9 cellular contexts compared by ENCODE assay signal in genomic region chr1:108704501-108704900, GRCh38. TPM values are rescaled to one million over a fixed set of nuclear protein-coding genes. Genes with fewer than 3 reads are reported as not detected.
DNase-seq lines count a peak whose midpoint lies in the region; ATAC-seq, FAIRE-seq and TF ChIP-seq lines count a peak whose summit lies in the region.
"Had no signal": no experiment of that assay in that cellular context is flagged by ENCODE, and none has a peak within 500 bp of the region (broad histone marks: within the 10 kb centered on the region; RNA-seq: fewer than 3 reads in every experiment).

No MANE protein-coding gene starts in this region.

- H2BK15ac ChIP-seq in IMR-90 (ENCODE audit: low read depth, low read length) = no peak overlapping the region

- whole genome bisulfite sequencing in IMR-90 (ENCODE audit: extremely low coverage in 2 of 2, insufficient read length in 1 of 2), 2 experiments = no CpG with 5 or more reads among the region's 2 CpGs

- in situ Hi-C loops in IMR-90 (cut with MboI; ENCODE audit: low sequenced_read_pairs) = no loop called here
- in situ Hi-C loops in GM13976 (cut with MboI; ENCODE audit: low sequenced_read_pairs, unreplicated experiment) = no loop called here

- H3K14ac ChIP-seq in IMR-90 (replicated peaks; ENCODE audit: low read depth, low read length) = no peak overlapping the region

- H3K27me3 ChIP-seq in CD4-positive, alpha-beta T cell (ENCODE audit: control insufficient read depth, insufficient read depth, low read length) = no peaks in the 10 kb centered on the region
- H3K27me3 ChIP-seq in IMR-90 (ENCODE audit: control insufficient read depth, insufficient read depth, low read length) = no peaks in the 10 kb centered on the region
- no peaks in the 10 kb centered on the region for H3K27me3 ChIP-seq in astrocyte (ENCODE audit: insufficient read depth, low read length)
- no peaks in the 10 kb centered on the region for H3K27me3 ChIP-seq in keratinocyte (ENCODE audit: control insufficient read depth, extremely low read depth, insufficient read depth, low read length)

- H3K4me3 ChIP-seq in IMR-90 (ENCODE audit: insufficient read depth, low read depth, low read length) (no peak overlapping the region), astrocyte (ENCODE audit: insufficient read depth, low read depth, low read length) (no peak overlapping the region), keratinocyte (ENCODE audit: control insufficient read depth in 2 of 3, extremely low read depth in 1 of 3, insufficient read depth in 2 of 3, low read depth in 1 of 3, low read length in 3 of 3) (no peak overlapping the region)

- CTCF ChIA-PET in CD4-positive, alpha-beta T cell (lab: Charles Lee) = interaction anchor here (0.9 to 1.7 kb wide), 2 partner anchors 12 to 19 kb away, joined by 3 to 6 read pairs; partner anchors contain the start of gene PRPF38B
- CTCF ChIA-PET in IMR-90 (lab: Yijun Ruan, JAX) = interaction anchor here (0.5 to 1.7 kb wide), 5 partner anchors 13 to 87 kb away, joined by 3 to 4 read pairs (median 3); no protein-coding TSS in a partner anchor

- no peak overlapping the region for H3K4ac ChIP-seq in IMR-90 (ENCODE audit: low read depth, low read length)

- H3K56ac ChIP-seq in IMR-90 (ENCODE audit: extremely low read depth, insufficient read depth, low read length) = no peak overlapping the region

- ATAC-seq in CD4-positive, alpha-beta T cell (ENCODE audit: poor library complexity) = no peak
- ATAC-seq in IMR-90 (ENCODE audit: low read depth) = peak; percentile 87
- no peak for ATAC-seq in GM21447 (IDR thresholded peaks at IDR 0.05; ENCODE audit: unreplicated experiment)
- ATAC-seq in HG02885 (IDR thresholded peaks at IDR 0.05; ENCODE audit: poor library complexity, unreplicated experiment) = no peak
- no peak for ATAC-seq in HG02588 (IDR thresholded peaks at IDR 0.05; ENCODE audit: unreplicated experiment)

- no peaks in the 10 kb centered on the region for H3K9me3 Mint-ChIP-seq in CD4-positive, alpha-beta T cell
- peaks cover 2% of the 10 kb centered on the region for H3K9me3 Mint-ChIP-seq in astrocyte (ENCODE audit: unreplicated experiment)

- H2BK5ac ChIP-seq in IMR-90 (ENCODE audit: low read depth, low read length, poor library complexity, severe bottlenecking) = peak overlapping the region; percentile 2

- H3K18ac ChIP-seq in IMR-90 (ENCODE audit: low read depth, low read length) = no peak overlapping the region

- peak overlapping the region; percentile 97 for H3K27ac Mint-ChIP-seq in CD4-positive, alpha-beta T cell
- peak overlapping the region; percentile 1 for H3K27ac Mint-ChIP-seq in astrocyte (ENCODE audit: unreplicated experiment)

- no peak for TF ChIP-seq CTCF in CD4-positive, alpha-beta T cell (IDR thresholded peaks at IDR 0.05)
- no peak for TF ChIP-seq CTCF in IMR-90 (conservative IDR thresholded peaks at IDR 0.05; ENCODE audit: low read depth, low read length)
- TF ChIP-seq CTCF in astrocyte (IDR thresholded peaks at IDR 0.05; ENCODE audit: insufficient read depth, low read depth, low read length) = no peak
- no peak for TF ChIP-seq CTCF in keratinocyte (optimal IDR thresholded peaks at IDR 0.05 in 1 of 3, IDR thresholded peaks at IDR 0.05 in 1 of 3, conservative IDR thresholded peaks at IDR 0.05 in 1 of 3; ENCODE audit: extremely low read depth in 1 of 3, insufficient read depth in 2 of 3, low read length in 3 of 3)
- no peak for TF ChIP-seq CTCF in GM13976 (IDR thresholded peaks at IDR 0.05; ENCODE audit: borderline replicate concordance, control extremely low read depth, extremely low read depth, insufficient read depth, missing control alignments)

- POLR2A ChIA-PET in CD4-positive, alpha-beta T cell (lab: Charles Lee) = interaction anchor here (0.6 to 9.7 kb wide), 8 partner anchors 11 to 670 kb away, joined by 3 to 160 read pairs (median 4); partner anchors contain the start of genes EEIG2, HENMT1 and PRPF38B
- POLR2A ChIA-PET in IMR-90 (lab: Charles Lee; ENCODE audit: unreplicated experiment) = interaction anchor here (0.6 to 0.9 kb wide), 2 partner anchors 16 to 113 kb away, joined by 3 to 8 read pairs; no protein-coding TSS in a partner anchor

- peaks cover 4% of the 10 kb centered on the region for H3K9me1 ChIP-seq in IMR-90 (ENCODE audit: insufficient read depth, low read length)
- no peaks in the 10 kb centered on the region for H3K9me1 ChIP-seq in keratinocyte (ENCODE audit: control insufficient read depth, extremely low read depth, insufficient read depth, low read length)

- peaks cover 60% of the 10 kb centered on the region for H3K4me1 Mint-ChIP-seq in CD4-positive, alpha-beta T cell (ENCODE audit: low read depth)
- H3K4me1 Mint-ChIP-seq in astrocyte (ENCODE audit: low read depth, unreplicated experiment) = peaks cover 8% of the 10 kb centered on the region

- no peaks in the 10 kb centered on the region for H3K9me3 ChIP-seq in CD4-positive, alpha-beta T cell (ENCODE audit: control insufficient read depth, low read length)
- H3K9me3 ChIP-seq in IMR-90 (ENCODE audit: control insufficient read depth, insufficient read depth, low read length) (no peaks in the 10 kb centered on the region), astrocyte (ENCODE audit: insufficient read depth, low read depth, low read length) (no peaks in the 10 kb centered on the region), keratinocyte (ENCODE audit: control insufficient read depth, low read depth, low read length) (no peaks in the 10 kb centered on the region)

- peak overlapping the region in 1 of 2 experiments; percentile 13; a peak in 1 of 4 replicates for H4K8ac ChIP-seq in IMR-90 (ENCODE audit: low read depth in 2 of 2, low read length in 2 of 2)

- H3K23ac ChIP-seq in IMR-90 (ENCODE audit: low read depth, low read length) = no peak overlapping the region

- 0 out of 2 replicates have a peak overlapping the region, but pooled peaks have one; percentile 33 for H2BK20ac ChIP-seq in IMR-90 (ENCODE audit: low read depth, low read length)

- H3K4me2 ChIP-seq in IMR-90 (ENCODE audit: low read depth, low read length) (peak overlapping the region; percentile 71), astrocyte (ENCODE audit: low read length) (peak overlapping the region; percentile 67), keratinocyte (ENCODE audit: control insufficient read depth, extremely low read depth, insufficient read depth, low read depth, low read length) (no peak overlapping the region)

- dilution Hi-C loops in IMR-90 (cut with HindIII; ENCODE audit: low sequenced_read_pairs, unreplicated experiment) = no loop called here
- dilution Hi-C loops in keratinocyte (cut with MboI; ENCODE audit: extremely low pct_ligation_motif_present, low sequenced_read_pairs) = no loop called here

- H3K4me1 ChIP-seq in IMR-90 (ENCODE audit: control insufficient read depth, insufficient read depth, low read length) (peaks cover 7% of the 10 kb centered on the region), astrocyte (ENCODE audit: insufficient read depth, low read length) (peaks cover 14% of the 10 kb centered on the region), keratinocyte (ENCODE audit: control insufficient read depth, extremely low read depth, insufficient read depth, low read length) (peaks cover 11% of the 10 kb centered on the region)

- no peak for DNase-seq in CD4-positive, alpha-beta T cell
- peak; percentile 81 for DNase-seq in IMR-90
- peak; percentile 73 for DNase-seq in astrocyte (ENCODE audit: low read depth)
- no peak for DNase-seq in keratinocyte (ENCODE audit: low read depth, low spot score)
- DNase-seq in GM13976 (ENCODE audit: low spot score) = no peak

- H3K36me3 ChIP-seq in IMR-90 (ENCODE audit: control insufficient read depth, insufficient read depth, low read length) (peaks cover 10% of the 10 kb centered on the region), astrocyte (ENCODE audit: insufficient read depth, low read length) (peaks cover 16% of the 10 kb centered on the region), keratinocyte (ENCODE audit: control insufficient read depth in 2 of 2, extremely low read depth in 1 of 2, insufficient read depth in 2 of 2, low read length in 2 of 2) (peaks cover 3 to 6% of the 10 kb centered on the region in 2 experiments)

- H2AFZ ChIP-seq in IMR-90 (replicated peaks; ENCODE audit: low read length, poor library complexity) = no peak overlapping the region
- no peak overlapping the region for H2AFZ ChIP-seq in astrocyte (ENCODE audit: low read depth, low read length)
- no peak overlapping the region for H2AFZ ChIP-seq in keratinocyte (ENCODE audit: control insufficient read depth, low read length)

- H3K36me3 Mint-ChIP-seq in CD4-positive, alpha-beta T cell (ENCODE audit: low read depth) = peaks cover 38% of the 10 kb centered on the region
- peaks cover 6% of the 10 kb centered on the region for H3K36me3 Mint-ChIP-seq in astrocyte (ENCODE audit: low read depth, unreplicated experiment)

- H2AK5ac ChIP-seq in IMR-90 (ENCODE audit: low read depth, low read length) = no peak overlapping the region

- no peak overlapping the region; the same call in 1 of the 2 replicates for H2BK120ac ChIP-seq in IMR-90 (ENCODE audit: low read depth, low read length)

- FAIRE-seq in astrocyte (lab: Jason Lieb, UNC) (peak; percentile 70), keratinocyte (lab: Jason Lieb, UNC) (peak; percentile 26)
- FAIRE-seq: G401.6 had no signal

- no peak overlapping the region for H4K5ac ChIP-seq in IMR-90 (ENCODE audit: low read depth, low read length)

- 0 out of 2 replicates have a peak, but pooled peaks have one; percentile 6 for TF ChIP-seq RAD21 in IMR-90 (IDR thresholded peaks at IDR 0.05; ENCODE audit: low read length)

- H3K27ac ChIP-seq in CD4-positive, alpha-beta T cell (ENCODE audit: low read depth, low read length) = peak overlapping the region; percentile 13
- no peak overlapping the region for H3K27ac ChIP-seq in IMR-90 (ENCODE audit: insufficient read depth, low read length)
- peak overlapping the region; percentile 5 for H3K27ac ChIP-seq in astrocyte (ENCODE audit: low read depth, low read length)
- no peak overlapping the region for H3K27ac ChIP-seq in keratinocyte (ENCODE audit: control insufficient read depth, insufficient read depth, low read length)

- peaks cover 0 to 6% of the 10 kb centered on the region in 2 experiments; a peak in 2 of 4 replicates for H3K79me1 ChIP-seq in IMR-90 (ENCODE audit: low read depth in 1 of 2, low read length in 2 of 2)

- H3K9ac ChIP-seq in IMR-90 (ENCODE audit: low read depth, low read length) (no peak overlapping the region), astrocyte (ENCODE audit: low read length) (no peak overlapping the region), keratinocyte (ENCODE audit: control insufficient read depth, extremely low read depth, insufficient read depth, low read length) (no peak overlapping the region)

- no peaks in the 10 kb centered on the region for H3K27me3 Mint-ChIP-seq in CD4-positive, alpha-beta T cell
- H3K27me3 Mint-ChIP-seq in astrocyte (ENCODE audit: low read depth, unreplicated experiment) = no peaks in the 10 kb centered on the region

- no TSS peak for BruUV-seq in IMR-90 (replicated peaks; lab: Mats Ljungman, UMichigan)

- H3K79me2 ChIP-seq in astrocyte (ENCODE audit: insufficient read depth, low read length) (no peaks in the 10 kb centered on the region), keratinocyte (ENCODE audit: control insufficient read depth, insufficient read depth, low read length) (no peaks in the 10 kb centered on the region)

- H4K20me1 ChIP-seq in IMR-90 (ENCODE audit: insufficient read depth, low read length) (no peaks in the 10 kb centered on the region; the same call in 1 of the 2 replicates), astrocyte (ENCODE audit: insufficient read depth, low read length) (peaks cover 6% of the 10 kb centered on the region), keratinocyte (ENCODE audit: control insufficient read depth, extremely low read depth, insufficient read depth, low read length) (no peaks in the 10 kb centered on the region)

- intact Hi-C loops in CD4-positive, alpha-beta T cell (cut with DNase I, micrococcal nuclease) = no loop called here
- intact Hi-C loops in IMR-90 (cut with micrococcal nuclease) = no loop called here

- no peak overlapping the region for H4K91ac ChIP-seq in IMR-90 (ENCODE audit: insufficient read depth, low read depth, low read length)

- H3K4me3 Mint-ChIP-seq in CD4-positive, alpha-beta T cell = no peak overlapping the region
- no peak overlapping the region for H3K4me3 Mint-ChIP-seq in astrocyte (ENCODE audit: unreplicated experiment)

- no peak overlapping the region for H2AK9ac ChIP-seq in IMR-90 (replicated peaks; ENCODE audit: low read depth, low read length, poor library complexity)

- no peak for TF ChIP-seq POLR2A in IMR-90 (IDR thresholded peaks at IDR 0.05; ENCODE audit: low read depth, low read length)

RNA-seq across cellular contexts. Expression of gene FNDC7, which starts 8.2 kb away (rescaled TPM):
- under 1 TPM; 0.19 to 0.42 TPM for total RNA-seq in CD4-positive, alpha-beta T cell
- total RNA-seq in IMR-90 (2012; rRNA removed) (under 0.01 TPM in 1 of 2 replicates, not detected in the other), astrocyte (0.20 TPM in 1 of 2 replicates, not detected in the other)
- polyA plus RNA-seq in IMR-90 (2012; rRNA removed) (0.06 TPM in 1 of 2 replicates, not detected in the other), keratinocyte (0.03 to 0.05 TPM in 2 of 3 replicates, not detected in the other)
- polyA plus RNA-seq in IMR-90 (2012; cell fraction: cytosol; rRNA removed) = 0.01 and 0.04 TPM in 2 replicates
- polyA plus RNA-seq in IMR-90 (2012; cell fraction: nucleus; rRNA removed; ENCODE audit: low replicate concordance) = 0.08 TPM in 2 replicates
- polyA plus RNA-seq in keratinocyte (2011; ENCODE audit: low read depth) = not detected
- polyA plus RNA-seq in keratinocyte (2011; cell fraction: cytosol; rRNA removed) = not detected in 2 replicates
- 0.04 TPM in 1 of 2 replicates, not detected in the other for polyA plus RNA-seq in keratinocyte (2011; cell fraction: nucleus; rRNA removed)
- 0.04 TPM in 1 of 2 replicates, not detected in the other for polyA plus RNA-seq in keratinocyte (2012; ENCODE audit: low replicate concordance)
- polyA minus RNA-seq in keratinocyte = 0.13 to 0.56 TPM (median 0.20 TPM) in 3 replicates
- not detected for polyA minus RNA-seq in keratinocyte (2011; cell fraction: cytosol; rRNA and poly(A)+ RNA removed)
- not detected in 2 replicates for polyA minus RNA-seq in keratinocyte (2011; cell fraction: nucleus; rRNA and poly(A)+ RNA removed)

RNA-seq across cellular contexts. Expression of gene PRPF38B, which starts 12.4 kb away (rescaled TPM):
- 100 to 1,000 TPM; 114 to 120 TPM for total RNA-seq in CD4-positive, alpha-beta T cell
- total RNA-seq in IMR-90 (2012; rRNA removed) (9.0 and 15.0 TPM in 2 replicates), astrocyte (31.9 and 36.9 TPM in 2 replicates)
- polyA plus RNA-seq in IMR-90 (2012; rRNA removed) (15.5 and 19.3 TPM in 2 replicates), keratinocyte (21.7 to 41.0 TPM (median 25.6 TPM) in 3 replicates)
- 3.9 and 6.9 TPM in 2 replicates for polyA plus RNA-seq in IMR-90 (2012; cell fraction: cytosol; rRNA removed)
- 35.6 and 60.1 TPM in 2 replicates for polyA plus RNA-seq in IMR-90 (2012; cell fraction: nucleus; rRNA removed; ENCODE audit: low replicate concordance)
- 64.6 TPM for polyA plus RNA-seq in keratinocyte (2011; ENCODE audit: low read depth)
- 7.6 and 11.4 TPM in 2 replicates for polyA plus RNA-seq in keratinocyte (2011; cell fraction: cytosol; rRNA removed)
- 35.4 and 63.0 TPM in 2 replicates for polyA plus RNA-seq in keratinocyte (2011; cell fraction: nucleus; rRNA removed)
- 25.1 and 25.5 TPM in 2 replicates for polyA plus RNA-seq in keratinocyte (2012; ENCODE audit: low replicate concordance)
- 8.0 to 18.2 TPM (median 8.2 TPM) in 3 replicates for polyA minus RNA-seq in keratinocyte
- 11.3 TPM for polyA minus RNA-seq in keratinocyte (2011; cell fraction: cytosol; rRNA and poly(A)+ RNA removed)
- polyA minus RNA-seq in keratinocyte (2011; cell fraction: nucleus; rRNA and poly(A)+ RNA removed) = 23.4 and 24.2 TPM in 2 replicates

RNA-seq across cellular contexts. Expression of gene STXBP3, which starts 42.0 kb away (rescaled TPM):
- total RNA-seq in CD4-positive, alpha-beta T cell = 10 to 100 TPM; 41.6 to 50.5 TPM
- total RNA-seq in IMR-90 (2012; rRNA removed) = 19.7 and 38.3 TPM in 2 replicates
- polyA plus RNA-seq in IMR-90 (2012; rRNA removed) = 14.2 and 19.1 TPM in 2 replicates
- polyA plus RNA-seq in IMR-90 (2012; cell fraction: cytosol; rRNA removed) = 2.3 and 4.0 TPM in 2 replicates
- polyA plus RNA-seq in IMR-90 (2012; cell fraction: nucleus; rRNA removed; ENCODE audit: low replicate concordance) = 13.0 and 19.9 TPM in 2 replicates
- 38.9 and 48.5 TPM in 2 replicates for total RNA-seq in astrocyte
- polyA plus RNA-seq in keratinocyte = 18.4 to 36.3 TPM (median 20.2 TPM) in 3 replicates
- 69.0 TPM for polyA plus RNA-seq in keratinocyte (2011; ENCODE audit: low read depth)
- polyA plus RNA-seq in keratinocyte (2011; cell fraction: cytosol; rRNA removed) = 12.2 and 23.4 TPM in 2 replicates
- polyA plus RNA-seq in keratinocyte (2011; cell fraction: nucleus; rRNA removed) = 22.1 and 39.5 TPM in 2 replicates
- 19.5 and 26.1 TPM in 2 replicates for polyA plus RNA-seq in keratinocyte (2012; ENCODE audit: low replicate concordance)
- 1.9 to 20.0 TPM (median 6.7 TPM) in 3 replicates for polyA minus RNA-seq in keratinocyte
- polyA minus RNA-seq in keratinocyte (2011; cell fraction: cytosol; rRNA and poly(A)+ RNA removed) = 23.4 TPM
- 13.5 and 26.2 TPM in 2 replicates for polyA minus RNA-seq in keratinocyte (2011; cell fraction: nucleus; rRNA and poly(A)+ RNA removed)

RNA-seq across cellular contexts. Expression of gene HENMT1, which starts 43.6 kb away (rescaled TPM):
- total RNA-seq in CD4-positive, alpha-beta T cell = 1 to 10 TPM; 6.3 to 8.2 TPM
- 0.28 and 0.54 TPM in 2 replicates for total RNA-seq in IMR-90 (2012; rRNA removed)
- polyA plus RNA-seq in IMR-90 (2012; rRNA removed) = 0.43 and 0.67 TPM in 2 replicates
- polyA plus RNA-seq in IMR-90 (2012; cell fraction: cytosol; rRNA removed) = 0.09 and 0.54 TPM in 2 replicates
- polyA plus RNA-seq in IMR-90 (2012; cell fraction: nucleus; rRNA removed; ENCODE audit: low replicate concordance) = 0.09 and 0.69 TPM in 2 replicates
- 2.2 and 2.5 TPM in 2 replicates for total RNA-seq in astrocyte
- polyA plus RNA-seq in keratinocyte = 1.2 to 1.7 TPM (median 1.6 TPM) in 3 replicates
- polyA plus RNA-seq in keratinocyte (2011; ENCODE audit: low read depth) = 0.20 TPM
- 1.2 and 1.9 TPM in 2 replicates for polyA plus RNA-seq in keratinocyte (2011; cell fraction: cytosol; rRNA removed)
- 1.2 and 1.7 TPM in 2 replicates for polyA plus RNA-seq in keratinocyte (2011; cell fraction: nucleus; rRNA removed)
- 0.80 and 0.92 TPM in 2 replicates for polyA plus RNA-seq in keratinocyte (2012; ENCODE audit: low replicate concordance)
- polyA minus RNA-seq in keratinocyte = 0.29 to 1.1 TPM (median 1.1 TPM) in 3 replicates
- 1.5 TPM for polyA minus RNA-seq in keratinocyte (2011; cell fraction: cytosol; rRNA and poly(A)+ RNA removed)
- polyA minus RNA-seq in keratinocyte (2011; cell fraction: nucleus; rRNA and poly(A)+ RNA removed) = 0.93 TPM in 1 of 2 replicates, not detected in the other

Comparison
In these comparisons a context has a peak if more than half of its experiments do, and no peak if none do; other contexts are left out.
1. DNase-seq: peak in IMR-90 (single experiment) and astrocyte (single experiment); none in CD4-positive, alpha-beta T cell (0 of 10), keratinocyte (single experiment) and GM13976 (single experiment).
2. H3K27ac ChIP-seq: peak in CD4-positive, alpha-beta T cell (single experiment) and astrocyte (single experiment); none in IMR-90 (single experiment) and keratinocyte (single experiment).